In the genomic region with DNA sequence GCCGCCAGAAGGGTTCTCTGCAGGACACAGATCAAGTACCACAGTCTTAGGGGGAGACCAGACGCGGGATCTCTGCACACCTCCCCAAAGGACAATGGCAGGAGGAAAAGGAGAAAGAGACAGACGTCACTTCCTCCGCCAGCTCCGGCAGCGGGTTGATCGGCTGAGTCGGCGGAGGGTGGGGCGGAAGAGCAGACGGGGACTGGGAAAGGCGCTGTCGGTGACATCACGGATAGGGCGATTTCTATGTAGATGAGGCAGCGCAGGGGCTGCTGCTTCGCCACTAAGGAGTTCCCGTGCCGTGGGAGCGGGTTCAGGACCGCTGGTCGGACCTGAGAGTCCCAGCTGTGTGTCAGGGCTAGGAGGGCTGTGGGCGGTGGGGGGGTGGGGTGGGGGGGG, we compare ENCODE assay signal across 8 cellular contexts. TPM values are rescaled to one million over a fixed set of nuclear protein-coding genes. Genes with fewer than 3 reads are reported as not detected.
DNase-seq lines count a peak whose midpoint lies in the region; ATAC-seq, FAIRE-seq and TF ChIP-seq lines count a peak whose summit lies in the region.
"Not testable (repeated sequence)": the region's sequence is repeated elsewhere in the genome, so short reads cannot be mapped to it uniquely, and the experiment has no call there.

No MANE protein-coding gene starts in this region.

- H3K27ac ChIP-seq in right lobe of liver = peak overlapping the region; percentile 65 to 80 (median 78)

- not testable (repeated sequence) for FAIRE-seq in bronchial epithelial cell (lab: Jason Lieb, UNC)

- peak overlapping the region; percentile 93 to 97 (median 95) for H3K27ac Mint-ChIP-seq in CD14-positive monocyte
- H3K27ac Mint-ChIP-seq in activated CD4-positive, alpha-beta T cell treated with anti-CD3 and anti-CD28 coated beads for 36 hours = peak overlapping the region; percentile 97

- H3K36me3 Mint-ChIP-seq in CD14-positive monocyte; activated CD4-positive, alpha-beta T cell treated with anti-CD3 and anti-CD28 coated beads for 36 hours (ENCODE audit: low read depth): not testable (repeated sequence)

- ATAC-seq in GM21423 (IDR thresholded peaks at IDR 0.05; ENCODE audit: unreplicated experiment) (peak; percentile 74), HG03469 (IDR thresholded peaks at IDR 0.05; ENCODE audit: unreplicated experiment) (peak; percentile 61), right lobe of liver (peak; percentile 78 to 90 (median 84))
- peak; percentile 61 for ATAC-seq in activated CD4-positive, alpha-beta T cell treated with anti-CD3 and anti-CD28 coated beads for 36 hours

- H3K4me3 ChIP-seq in bronchial epithelial cell (ENCODE audit: low read depth, low read length) (peak overlapping the region; percentile 23), right lobe of liver (peak overlapping the region in 2 of 3 donors; percentile 44 to 48)

- H3K36me3 ChIP-seq in bronchial epithelial cell (ENCODE audit: control insufficient read depth, insufficient read depth, low read length); right lobe of liver: not testable (repeated sequence)

- not testable (repeated sequence) for TF ChIP-seq POLR2A in right lobe of liver (IDR thresholded peaks at IDR 0.05)

- DNase-seq in CD14-positive monocyte (ENCODE audit: low spot score) (peak; percentile 58), NCI-H748 (lab: John Stamatoyannopoulos, UW; ENCODE audit: unreplicated experiment) (peak; percentile 87), right lobe of liver (peak; percentile 33 to 73 (median 68))
- peak; percentile 79 for DNase-seq in activated CD4-positive, alpha-beta T cell treated with anti-CD3 and anti-CD28 coated beads for 36 hours
- not testable (repeated sequence) for DNase-seq in bronchial epithelial cell (ENCODE audit: low read depth)
- peak; percentile 77 for DNase-seq in stimulated activated CD4-positive, alpha-beta T cell treated with anti-CD3 and anti-CD28 coated beads, Interleukin-1b, Interleukin-23, amount 100 ng/mL, for 48 hours

- TF ChIP-seq CTCF in CD14-positive monocyte (IDR thresholded peaks at IDR 0.05); bronchial epithelial cell (IDR thresholded peaks at IDR 0.05; ENCODE audit: insufficient read depth, low read length, severe bottlenecking); right lobe of liver (IDR thresholded peaks at IDR 0.05): not testable (repeated sequence)

- POLR2A ChIA-PET in activated CD4-positive, alpha-beta T cell treated with anti-CD3 and anti-CD28 coated beads for 36 hours (lab: Charles Lee) = interaction anchor here (1.0 to 1.8 kb wide), 6 partner anchors 185 to 868 kb away, joined by 4 to 35 read pairs (median 14); no protein-coding TSS in a partner anchor

- not testable (repeated sequence) for H3K4me1 ChIP-seq in right lobe of liver

- not testable (repeated sequence) for H3K27me3 ChIP-seq in bronchial epithelial cell (ENCODE audit: control insufficient read depth, insufficient read depth, low read length); right lobe of liver

- not testable (repeated sequence) for H3K9me3 ChIP-seq in right lobe of liver

- WGBS in right lobe of liver (ENCODE audit: insufficient coverage, low coverage, low lambda C conversion rate, missing lambda C conversion rate) = 6% methylated on average over 13 of the region's 24 CpGs

- not testable (repeated sequence) for H3K27me3 Mint-ChIP-seq in CD14-positive monocyte (ENCODE audit: low read depth in 3 of 3); activated CD4-positive, alpha-beta T cell treated with anti-CD3 and anti-CD28 coated beads for 36 hours

- not testable (repeated sequence) for H3K9me3 Mint-ChIP-seq in CD14-positive monocyte; activated CD4-positive, alpha-beta T cell treated with anti-CD3 and anti-CD28 coated beads for 36 hours (ENCODE audit: low read depth)

- CTCF ChIA-PET in activated CD4-positive, alpha-beta T cell treated with anti-CD3 and anti-CD28 coated beads for 36 hours (lab: Charles Lee) = not testable (repeated sequence)

- H3K4me1 Mint-ChIP-seq in CD14-positive monocyte; activated CD4-positive, alpha-beta T cell treated with anti-CD3 and anti-CD28 coated beads for 36 hours: not testable (repeated sequence)

- intact Hi-C loops in CD14-positive monocyte (cut with micrococcal nuclease); activated CD4-positive, alpha-beta T cell treated with anti-CD3 and anti-CD28 coated beads for 36 hours (cut with DNase I, micrococcal nuclease); right lobe of liver (cut with DNase I): not testable (repeated sequence)

- peak overlapping the region; percentile 75 to 92 for H3K4me3 Mint-ChIP-seq in CD14-positive monocyte
- H3K4me3 Mint-ChIP-seq in activated CD4-positive, alpha-beta T cell treated with anti-CD3 and anti-CD28 coated beads for 36 hours = peak overlapping the region; percentile 89

RNA-seq across cellular contexts. Expression of gene PPIAL4D, which starts 38.7 kb away (rescaled TPM):
- not detected for polyA plus RNA-seq in CD14-positive monocyte
- total RNA-seq in activated CD4-positive, alpha-beta T cell treated with anti-CD3 and anti-CD28 coated beads for 36 hours = not detected
- total RNA-seq in bronchial epithelial cell = not detected in 2 replicates
- not detected for total RNA-seq in right lobe of liver
